ENCODE assay signal across 8 cellular contexts in genomic region chr1:10398734-10399486, GRCh38. TPM values are rescaled to one million over a fixed set of nuclear protein-coding genes. Genes with fewer than 3 reads are reported as not detected.
DNase-seq lines count a peak whose midpoint lies in the region; ATAC-seq lines count a peak whose summit lies in the region.

PGD (plus strand) TSS chr1:10399064; CDS start chr1:10399118, 54 bp downstream.

- H3K4me1 Mint-ChIP-seq in CD8-positive, alpha-beta memory T cell: peaks cover 9 to 25% (median 21%) of the 10 kb centered on the region in 3 donors

- peak; percentile 92 to 97 (median 95) for DNase-seq in CD8-positive, alpha-beta memory T cell
- DNase-seq in HS-5 (ENCODE audit: low read depth) (peak; percentile 86), medulla oblongata (ENCODE audit: extremely low spot score) (peak; percentile 98)
- DNase-seq in NK-92 treated with Interleukin-12 subunit alpha and Interleukin-12 subunit beta, amount 100 ng/mL, for 24 hours (lab: John Stamatoyannopoulos, UW): peak; percentile 97
- DNase-seq in effector memory CD4-positive, alpha-beta T cell: peak; percentile 90 to 95 (median 94)
- peak; percentile 94 for DNase-seq in stimulated activated CD8-positive, alpha-beta memory T cell treated with anti-CD3 and anti-CD28 coated beads, Interleukin-12 subunit alpha, Interleukin-12 subunit beta, amount 100 ng/mL, for 1 hour (ENCODE audit: low read depth)

- CTCF ChIA-PET in CD8-positive, alpha-beta memory T cell (lab: Charles Lee): interaction anchor here (1.0 to 2.2 kb wide), 4 partner anchors 8 to 189 kb away, joined by 3 to 8 read pairs (median 4); partner anchors contain the start of gene KIF1B
- CTCF ChIA-PET in activated CD8-positive, alpha-beta memory T cell treated with anti-CD3 and anti-CD28 coated beads for 36 hours (lab: Charles Lee): interaction anchor here (1.1 to 2.7 kb wide), 5 partner anchors 8 to 32 kb away, joined by 3 to 6 read pairs (median 3); no protein-coding TSS in a partner anchor

- peak within 1 kb of the TSS; percentile 93 to 98 (median 95) for H3K4me3 Mint-ChIP-seq in CD8-positive, alpha-beta memory T cell

- no peaks in the 10 kb centered on the region for H3K27me3 Mint-ChIP-seq in CD8-positive, alpha-beta memory T cell

- H3K9me3 Mint-ChIP-seq in CD8-positive, alpha-beta memory T cell: peaks cover 0 to under 1% (median 0%) of the 10 kb centered on the region in 5 donors

- H3K36me3 ChIP-seq in CD8-positive, alpha-beta memory T cell (ENCODE audit: insufficient read depth, low read length): peaks cover 6% of the 10 kb centered on the region
- peaks cover 9% of the 10 kb centered on the region for H3K36me3 ChIP-seq in effector memory CD4-positive, alpha-beta T cell (ENCODE audit: control insufficient read depth, insufficient read depth, low read length)

- H3K4me3 ChIP-seq in CD8-positive, alpha-beta memory T cell (ENCODE audit: low read length): peak within 1 kb of the TSS; percentile 98
- H3K4me3 ChIP-seq in effector memory CD4-positive, alpha-beta T cell (ENCODE audit: insufficient read depth, low read depth, low read length, poor library complexity, severe bottlenecking): peak within 1 kb of the TSS; percentile 90

- peak; percentile 88 for ATAC-seq in GM19468 (IDR thresholded peaks at IDR 0.05; ENCODE audit: extremely low read depth, unreplicated experiment)

- POLR2A ChIA-PET in CD8-positive, alpha-beta memory T cell (lab: Charles Lee): interaction anchor here (1.8 to 2.0 kb wide), 2 partner anchors 11 to 189 kb away, joined by 4 read pairs; partner anchors contain the start of gene KIF1B
- POLR2A ChIA-PET in activated CD8-positive, alpha-beta memory T cell treated with anti-CD3 and anti-CD28 coated beads for 36 hours (lab: Charles Lee): interaction anchor here (0.7 to 1.6 kb wide), 3 partner anchors 31 to 455 kb away, joined by 3 to 4 read pairs (median 3); partner anchors contain the start of genes KIF1B, LZIC and NMNAT1

- H3K9me3 ChIP-seq in CD8-positive, alpha-beta memory T cell (ENCODE audit: low read length): no peaks in the 10 kb centered on the region
- no peaks in the 10 kb centered on the region for H3K9me3 ChIP-seq in effector memory CD4-positive, alpha-beta T cell (ENCODE audit: control insufficient read depth, low read length)

- no peaks in the 10 kb centered on the region for H3K27me3 ChIP-seq in CD8-positive, alpha-beta memory T cell (ENCODE audit: insufficient read depth, low read length, poor library complexity, severe bottlenecking)
- no peaks in the 10 kb centered on the region for H3K27me3 ChIP-seq in effector memory CD4-positive, alpha-beta T cell (replicated peaks; ENCODE audit: control insufficient read depth, insufficient read depth, low read length, poor library complexity, severe bottlenecking)

- H3K27ac ChIP-seq in CD8-positive, alpha-beta memory T cell (ENCODE audit: low read depth, low read length): peak within 1 kb of the TSS; percentile 79
- H3K27ac ChIP-seq in effector memory CD4-positive, alpha-beta T cell (ENCODE audit: insufficient read depth, low read length, poor library complexity, severe bottlenecking): peak within 1 kb of the TSS; percentile 83

- H3K36me3 Mint-ChIP-seq in CD8-positive, alpha-beta memory T cell: peaks cover 3 to 31% (median 8%) of the 10 kb centered on the region in 3 donors

- peaks cover 11% of the 10 kb centered on the region for H3K4me1 ChIP-seq in CD8-positive, alpha-beta memory T cell (ENCODE audit: insufficient read depth, low read length)
- peaks cover 12% of the 10 kb centered on the region for H3K4me1 ChIP-seq in effector memory CD4-positive, alpha-beta T cell (ENCODE audit: control insufficient read depth, insufficient read depth, low read length, poor library complexity, severe bottlenecking)

- H3K27ac Mint-ChIP-seq in CD8-positive, alpha-beta memory T cell: peak within 1 kb of the TSS; percentile 66 to 98 (median 82)

RNA-seq across cellular contexts. Expression of gene PGD, which starts in this region (rescaled TPM):
- total RNA-seq in CD8-positive, alpha-beta memory T cell: 100 to 1,000 TPM; 115 to 116 TPM
- polyA plus RNA-seq in CD8-positive, alpha-beta memory T cell: 42.4 TPM
- total RNA-seq in activated CD8-positive, alpha-beta memory T cell treated with anti-CD3 and anti-CD28 coated beads for 36 hours: 100 to 1,000 TPM; 131 to 137 TPM

Comparison
In these comparisons a context has a peak if more than half of its experiments do, and no peak if none do; other contexts are left out.
1. Peak in every context shown above with its lines: DNase-seq, ATAC-seq, H3K4me3 ChIP-seq and H3K27ac ChIP-seq.